In genomic region chr12:109449845-109450532, GRCh38 we compare ENCODE assay signal across 17 cellular contexts. TPM values are rescaled to one million over a fixed set of nuclear protein-coding genes. Genes with fewer than 3 reads are reported as not detected.
DNase-seq lines count a peak whose midpoint lies in the region; ATAC-seq and TF ChIP-seq lines count a peak whose summit lies in the region.
"Had no signal": no experiment of that assay in that cellular context is flagged by ENCODE, and none has a peak within 500 bp of the region (broad histone marks: within the 10 kb centered on the region; RNA-seq: fewer than 3 reads in every experiment).

No MANE protein-coding gene starts in this region.

- H3K23ac ChIP-seq in H9 (ENCODE audit: insufficient read length, low read depth, low read length), result no peak overlapping the region

- H3K36me3 Mint-ChIP-seq in H9 (ENCODE audit: insufficient read depth in 1 of 3, low read depth in 3 of 3), result peaks cover 32 to 89% (median 71%) of the 10 kb centered on the region in 3 experiments; a peak in 6 of 7 replicates

- H3K79me2 ChIP-seq in H9 (ENCODE audit: insufficient read depth, low read length) (no peaks in the 10 kb centered on the region), PC-3 (ENCODE audit: low read length) (0 out of 2 replicates have a peak, but pooled peaks cover 7% of the 10 kb centered on the region)

- no peaks in the 10 kb centered on the region for H3K79me1 ChIP-seq in H9 (ENCODE audit: insufficient read depth, low read depth, low read length, poor library complexity, severe bottlenecking)

- no peak overlapping the region for H3T11ph ChIP-seq in H9 (ENCODE audit: low read length)

- TF ChIP-seq CTCF in H9 (conservative IDR thresholded peaks at IDR 0.05) (no peak), Panc1 (IDR thresholded peaks at IDR 0.05) (peak; percentile 65), epithelial cell of proximal tubule (conservative IDR thresholded peaks at IDR 0.05; ENCODE audit: low read depth, low read length) (peak; percentile 4), PC-3 (conservative IDR thresholded peaks at IDR 0.05; ENCODE audit: low read depth, low read length) (no peak; the same call in 1 of the 2 replicates)

- in situ Hi-C loops in Panc1 (cut with HindIII; ENCODE audit: low pct_unique_long_range_greater_than_20kb, low sequenced_read_pairs), result no loop called here

- H4K20me1 ChIP-seq in H9 (ENCODE audit: control insufficient read depth, insufficient read depth, insufficient read length) (no peaks in the 10 kb centered on the region), PC-3 (ENCODE audit: low read length) (no peaks in the 10 kb centered on the region)

- H3K9me3 Mint-ChIP-seq in H9, result no peaks in the 10 kb centered on the region
- H3K9me3 Mint-ChIP-seq: activated naive CD4-positive, alpha-beta T cell treated with anti-CD3 and anti-CD28 coated beads, Interleukin-2, amount 50 U/mL, for 72 hours; CD14-positive monocyte; naive thymus-derived CD8-positive, alpha-beta T cell; stimulated activated memory B cell treated with anti-CD40 and anti-IgM and Interleukin-4, amounts not matched to agents 10 μg/mL and 1 μg/mL and 100 μg/mL, for 72 hours had no signal

- H3K36me3 ChIP-seq in Panc1 (ENCODE audit: control insufficient read depth, insufficient read depth, low read length) (peaks cover 5% of the 10 kb centered on the region; the same call in 1 of the 2 replicates), rectal smooth muscle tissue (ENCODE audit: control insufficient read depth, insufficient read depth, low read length) (peaks cover 20% of the 10 kb centered on the region), PC-3 (ENCODE audit: low read depth, low read length) (peaks cover 59% of the 10 kb centered on the region)

- no peak overlapping the region for H2BK15ac ChIP-seq in H9 (ENCODE audit: low read depth, low read length)

- no peak overlapping the region for H3K56ac ChIP-seq in H9 (ENCODE audit: insufficient read length, low read depth, low read length)

- H2BK5ac ChIP-seq in H9 (ENCODE audit: insufficient read length, low read length), result no peak overlapping the region

- WGBS in H9 (ENCODE audit: extremely low coverage, insufficient read length, low lambda C conversion rate), result no CpG with 5 or more reads among the region's 16 CpGs

- BruUV-seq in Panc1 (replicated peaks; lab: Mats Ljungman, UMichigan) (no TSS peak), PC-3 (replicated peaks; lab: Mats Ljungman, UMichigan) (no TSS peak)

- no peak overlapping the region for H3K4me3 ChIP-seq in Panc1 (ENCODE audit: low read depth in 2 of 2, low read length in 2 of 2)
- H3K4me3 ChIP-seq in epithelial cell of proximal tubule (ENCODE audit: low read depth, low read length), result no peak overlapping the region
- no peak overlapping the region for H3K4me3 ChIP-seq in rectal smooth muscle tissue (ENCODE audit: low read length)
- H3K4me3 ChIP-seq in PC-3 (ENCODE audit: low read length), result no peak overlapping the region
- H3K4me3 ChIP-seq: heart right ventricle, vagina had no signal

- intact Hi-C loops in Panc1 (cut with micrococcal nuclease; ENCODE audit: unreplicated experiment) (no loop called here), PC-3 (cut with micrococcal nuclease) (no loop called here)

- no peak overlapping the region for H2BK20ac ChIP-seq in H9 (ENCODE audit: low read depth, low read length, poor library complexity, severe bottlenecking)

- H3K4me3 Mint-ChIP-seq in H9, result no peak overlapping the region
- H3K4me3 Mint-ChIP-seq: CD14-positive monocyte; stimulated activated memory B cell treated with anti-CD40 and anti-IgM and Interleukin-4, amounts not matched to agents 10 μg/mL and 1 μg/mL and 100 μg/mL, for 72 hours had no signal

- H3K4me1 ChIP-seq in H9 (ENCODE audit: insufficient read depth, low read length) (no peaks in the 10 kb centered on the region), Panc1 (ENCODE audit: control insufficient read depth, insufficient read depth, low read length) (no peaks in the 10 kb centered on the region), rectal smooth muscle tissue (ENCODE audit: control insufficient read depth, insufficient read depth, low read length) (peaks cover 5% of the 10 kb centered on the region), PC-3 (ENCODE audit: insufficient read depth, low read length) (peaks cover 12% of the 10 kb centered on the region)

- H3K18ac ChIP-seq in H9 (ENCODE audit: insufficient read length, low read depth, low read length), result no peak overlapping the region

- H3K9me2 ChIP-seq in PC-3 (replicated peaks; ENCODE audit: low read length), result no peaks in the 10 kb centered on the region

- H3F3A ChIP-seq in PC-3 (ENCODE audit: low read length, unreplicated experiment), result no peaks in the 10 kb centered on the region

- no peak overlapping the region for H2BK120ac ChIP-seq in H9 (ENCODE audit: low read depth, low read length, poor library complexity, severe bottlenecking)

- H3K9me3 ChIP-seq in H9 (ENCODE audit: control insufficient read depth, low read depth, low read length) (no peaks in the 10 kb centered on the region), Panc1 (ENCODE audit: control insufficient read depth, insufficient read depth, low read depth, low read length) (no peaks in the 10 kb centered on the region), PC-3 (ENCODE audit: low read length) (no peaks in the 10 kb centered on the region)
- H3K9me3 ChIP-seq: heart right ventricle, vagina had no signal

- no peaks in the 10 kb centered on the region for H3K4me1 Mint-ChIP-seq in H9
- H3K4me1 Mint-ChIP-seq: CD14-positive monocyte; stimulated activated memory B cell treated with anti-CD40 and anti-IgM and Interleukin-4, amounts not matched to agents 10 μg/mL and 1 μg/mL and 100 μg/mL, for 72 hours had no signal

- H2BK12ac ChIP-seq in H9 (ENCODE audit: insufficient read length, low read depth, low read length), result no peak overlapping the region

- POLR2A ChIA-PET in Panc1 (lab: Charles Lee), result no interaction called here
- POLR2A ChIA-PET in PC-3 (lab: Charles Lee; ENCODE audit: unreplicated experiment), result interaction anchor here (0.6 kb wide), 1 partner anchor 1113 kb away, joined by 19 read pairs; no protein-coding TSS in a partner anchor

- H3K14ac ChIP-seq in H9 (ENCODE audit: insufficient read depth, low read length), result no peak overlapping the region

- H3K23me2 ChIP-seq in H9 (ENCODE audit: insufficient read length, low read depth, low read length, poor library complexity, severe bottlenecking), result no peaks in the 10 kb centered on the region

- H3K27ac Mint-ChIP-seq in H9, result peak overlapping the region in 2 of 3 experiments; percentile 38 to 77; a peak in 3 of 7 replicates
- H3K27ac Mint-ChIP-seq: stimulated activated memory B cell treated with anti-CD40 and anti-IgM and Interleukin-4, amounts not matched to agents 10 μg/mL and 1 μg/mL and 100 μg/mL, for 72 hours had no signal

- DNase-seq in H9 (no peak), Panc1 (ENCODE audit: low read depth, low spot score) (no peak), epithelial cell of proximal tubule (ENCODE audit: low read depth) (no peak), PC-3 (no peak)
- DNase-seq: cerebellar nuclear complex; heart right ventricle; naive thymus-derived CD8-positive, alpha-beta T cell; NCI-H2081 treated with DMSO at 0.1 percent for 48 hours; stimulated activated CD4-positive, alpha-beta T cell treated with anti-CD3 and anti-CD28 coated beads, Interleukin-4, amount 100 ng/mL, for 4 hours had no signal

- H3K27ac ChIP-seq in H9 (ENCODE audit: insufficient read length, low read depth, low read length) (no peak overlapping the region), Panc1 (ENCODE audit: low read length) (no peak overlapping the region), rectal smooth muscle tissue (ENCODE audit: low read depth, low read length) (peak overlapping the region; percentile 49), PC-3 (ENCODE audit: low read length) (no peak overlapping the region)
- H3K27ac ChIP-seq: epithelial cell of prostate had no signal

- H2AK5ac ChIP-seq in H9 (ENCODE audit: insufficient read length, low read length), result no peak overlapping the region

- H3K27me3 Mint-ChIP-seq in H9 (ENCODE audit: low read depth), result no peaks in the 10 kb centered on the region
- H3K27me3 Mint-ChIP-seq: naive thymus-derived CD8-positive, alpha-beta T cell; stimulated activated memory B cell treated with anti-CD40 and anti-IgM and Interleukin-4, amounts not matched to agents 10 μg/mL and 1 μg/mL and 100 μg/mL, for 72 hours had no signal

- no peak overlapping the region for H2AFZ ChIP-seq in H9 (ENCODE audit: low read length)
- H2AFZ ChIP-seq in PC-3 (ENCODE audit: low read length), result no peak overlapping the region

- H3K27me3 ChIP-seq in H9 (ENCODE audit: insufficient read depth, low read length) (no peaks in the 10 kb centered on the region), Panc1 (ENCODE audit: control insufficient read depth, insufficient read depth, low read length) (no peaks in the 10 kb centered on the region), rectal smooth muscle tissue (ENCODE audit: control insufficient read depth, insufficient read depth, low read length) (no peaks in the 10 kb centered on the region), PC-3 (ENCODE audit: low read length) (no peaks in the 10 kb centered on the region)
- H3K27me3 ChIP-seq: heart right ventricle, vagina had no signal

- H4K8ac ChIP-seq in H9 (replicated peaks; ENCODE audit: insufficient read length, low read depth, low read length), result no peak overlapping the region

- H3K4ac ChIP-seq in H9 (ENCODE audit: low read depth, low read length), result no peak overlapping the region

- H3K4me2 ChIP-seq in H9 (ENCODE audit: insufficient read depth, insufficient read length, low read length) (no peak overlapping the region), PC-3 (ENCODE audit: low read length) (no peak overlapping the region)

- H3K9ac ChIP-seq in H9 (ENCODE audit: extremely low read depth, insufficient read length, low read length) (no peak overlapping the region), rectal smooth muscle tissue (ENCODE audit: low read length) (no peak overlapping the region), PC-3 (ENCODE audit: low read length) (no peak overlapping the region)

- H4K5ac ChIP-seq in H9 (ENCODE audit: insufficient read length, low read depth, low read length), result no peak overlapping the region

- no peak overlapping the region for H4K91ac ChIP-seq in H9 (ENCODE audit: insufficient read length, low read depth, low read length)

- ATAC-seq in Panc1 (peak; percentile 79), PC-3 (no peak), GM18858 (IDR thresholded peaks at IDR 0.05; ENCODE audit: unreplicated experiment) (no peak), HG02642 (IDR thresholded peaks at IDR 0.05; ENCODE audit: poor library complexity, unreplicated experiment) (no peak)
- ATAC-seq: activated naive CD4-positive, alpha-beta T cell treated with anti-CD3 and anti-CD28 coated beads, Interleukin-2, amount 50 U/mL, for 72 hours; heart right ventricle; naive thymus-derived CD8-positive, alpha-beta T cell; stimulated activated memory B cell treated with anti-CD40 and anti-IgM and Interleukin-4, amounts not matched to agents 10 μg/mL and 1 μg/mL and 100 μg/mL, for 72 hours had no signal

- CTCF ChIA-PET in Panc1 (lab: Charles Lee) (interaction anchor here (1.0 kb wide), 1 partner anchor 22 kb away, joined by 4 read pairs; no protein-coding TSS in a partner anchor), PC-3 (lab: Charles Lee) (no interaction called here)

RNA-seq across cellular contexts. Expression of gene KCTD10, which starts 27.1 kb away (rescaled TPM):
- total RNA-seq in H9 (2021) (67.1 and 71.3 TPM in 2 replicates), Panc1 (2021; ENCODE audit: unreplicated experiment) (55.2 TPM), epithelial cell of proximal tubule (38.1 and 43.8 TPM in 2 replicates), PC-3 (2014; rRNA removed) (42.3 and 58.1 TPM in 2 replicates)
- polyA plus RNA-seq in Panc1 (2012; ENCODE audit: insufficient read length), result 44.6 TPM

RNA-seq across cellular contexts. Expression of gene UBE3B, which starts 27.4 kb away (rescaled TPM):
- total RNA-seq in H9 (2021) (23.6 and 24.2 TPM in 2 replicates), Panc1 (2021; ENCODE audit: unreplicated experiment) (38.9 TPM), epithelial cell of proximal tubule (26.6 and 40.3 TPM in 2 replicates), PC-3 (2014; rRNA removed) (25.7 and 35.6 TPM in 2 replicates)
- polyA plus RNA-seq in Panc1 (2012; ENCODE audit: insufficient read length), result 29.0 TPM

Comparison
In these comparisons a context has a peak if more than half of its experiments do, and no peak if none do; other contexts are left out.
1. CTCF ChIP-seq: peak in Panc1 (single experiment) and epithelial cell of proximal tubule (single experiment); none in H9 (single experiment) and PC-3 (single experiment).